Comparison of ENCODE assay signal across 11 cellular contexts in genomic region chr5:60521379-60522298, GRCh38.
DNase-seq lines count a peak whose midpoint lies in the region; ATAC-seq and TF ChIP-seq lines count a peak whose summit lies in the region.
"Had no signal": no experiment of that assay in that cellular context is flagged by ENCODE, and none has a peak within 500 bp of the region (broad histone marks: within the 10 kb centered on the region; RNA-seq: fewer than 3 reads in every experiment).

No MANE protein-coding gene starts in this region.

- peaks cover 10% of the 10 kb centered on the region for H3K4me1 Mint-ChIP-seq in stimulated activated memory B cell treated with anti-CD40 and anti-IgM and Interleukin-4, amounts not matched to agents 10 μg/mL and 1 μg/mL and 100 μg/mL, for 72 hours

- H3K36me3 ChIP-seq in OCI-LY3 (replicated peaks; ENCODE audit: low read depth, low read length) (peaks cover 3% of the 10 kb centered on the region), ovary (no peaks in the 10 kb centered on the region)
- H3K36me3 ChIP-seq: cardiac muscle cell had no signal

- H3K79me2 ChIP-seq in OCI-LY3 (ENCODE audit: low read length): peaks cover 7% of the 10 kb centered on the region; the same call in 1 of the 2 replicates

- no peak for DNase-seq in NCI-H1436 (lab: John Stamatoyannopoulos, UW)
- no peak for DNase-seq in HPDE6-E6E7 (ENCODE audit: extremely low spot score)
- DNase-seq in NCI-H69 (lab: John Stamatoyannopoulos, UW): no peak
- no peak for DNase-seq in ovary
- DNase-seq: left ventricle myocardium superior had no signal

- H3K36me3 Mint-ChIP-seq in stimulated activated memory B cell treated with anti-CD40 and anti-IgM and Interleukin-4, amounts not matched to agents 10 μg/mL and 1 μg/mL and 100 μg/mL, for 72 hours: no peaks in the 10 kb centered on the region

- intact Hi-C loops in ovary (cut with DNase I): no loop called here

- H3K27ac Mint-ChIP-seq in stimulated activated memory B cell treated with anti-CD40 and anti-IgM and Interleukin-4, amounts not matched to agents 10 μg/mL and 1 μg/mL and 100 μg/mL, for 72 hours: no peak overlapping the region

- peak overlapping the region; percentile 83 for H3K9ac ChIP-seq in OCI-LY3 (ENCODE audit: low read length)

- H3K9me3 Mint-ChIP-seq in stimulated activated memory B cell treated with anti-CD40 and anti-IgM and Interleukin-4, amounts not matched to agents 10 μg/mL and 1 μg/mL and 100 μg/mL, for 72 hours: no peaks in the 10 kb centered on the region

- peak overlapping the region; percentile 98 for H3K27ac ChIP-seq in OCI-LY3 (ENCODE audit: low read length)
- H3K27ac ChIP-seq in ovary: no peak overlapping the region
- H3K27ac ChIP-seq: cardiac muscle cell, SK-N-MC had no signal

- peak overlapping the region; percentile 93 for H3K4me2 ChIP-seq in OCI-LY3 (ENCODE audit: low read length)

- TF ChIP-seq POLR2A in ovary (IDR thresholded peaks at IDR 0.05): no peak

- H3K27me3 Mint-ChIP-seq in stimulated activated memory B cell treated with anti-CD40 and anti-IgM and Interleukin-4, amounts not matched to agents 10 μg/mL and 1 μg/mL and 100 μg/mL, for 72 hours: no peaks in the 10 kb centered on the region

- TF ChIP-seq CTCF in OCI-LY3 (IDR thresholded peaks at IDR 0.05; ENCODE audit: low read depth, low read length) (no peak), ovary (IDR thresholded peaks at IDR 0.05) (no peak)

- H3K4me1 ChIP-seq in OCI-LY3 (ENCODE audit: low read length) (peaks cover 69% of the 10 kb centered on the region), ovary (ENCODE audit: insufficient read depth) (peaks cover 3% of the 10 kb centered on the region)

- H3K4me3 ChIP-seq in OCI-LY3 (ENCODE audit: low read length): peak overlapping the region; percentile 76
- H3K4me3 ChIP-seq in ovary: no peak overlapping the region
- H3K4me3 ChIP-seq: cardiac muscle cell, SK-N-MC had no signal

- no peaks in the 10 kb centered on the region for H4K20me1 ChIP-seq in OCI-LY3 (ENCODE audit: insufficient read depth, low read length)

- H3K9me3 ChIP-seq in OCI-LY3 (ENCODE audit: insufficient read depth, low read length) (no peaks in the 10 kb centered on the region), ovary (no peaks in the 10 kb centered on the region)

- ATAC-seq in GM19328 (IDR thresholded peaks at IDR 0.05; ENCODE audit: unreplicated experiment) (peak; percentile 54), HG02973 (IDR thresholded peaks at IDR 0.05; ENCODE audit: unreplicated experiment) (peak; percentile 52)
- ATAC-seq in stimulated activated memory B cell treated with anti-CD40 and anti-IgM and Interleukin-4, amounts not matched to agents 10 μg/mL and 1 μg/mL and 100 μg/mL, for 72 hours: peak; percentile 69

- no peak for TF ChIP-seq EP300 in ovary (IDR thresholded peaks at IDR 0.05)

- no peaks in the 10 kb centered on the region for H3K27me3 ChIP-seq in OCI-LY3 (ENCODE audit: low read depth, low read length)
- no peaks in the 10 kb centered on the region for H3K27me3 ChIP-seq in ovary
- H3K27me3 ChIP-seq: cardiac muscle cell had no signal

- WGBS in ovary, 3 donors: 48 to 51% (median 48%) methylated on average over 5 of the region's 5 CpGs

- no peak overlapping the region for H3K4me3 Mint-ChIP-seq in stimulated activated memory B cell treated with anti-CD40 and anti-IgM and Interleukin-4, amounts not matched to agents 10 μg/mL and 1 μg/mL and 100 μg/mL, for 72 hours

- no peak overlapping the region for H2AFZ ChIP-seq in OCI-LY3 (ENCODE audit: low read depth, low read length)
